17 cellular contexts compared by ENCODE assay signal in the genomic region with DNA sequence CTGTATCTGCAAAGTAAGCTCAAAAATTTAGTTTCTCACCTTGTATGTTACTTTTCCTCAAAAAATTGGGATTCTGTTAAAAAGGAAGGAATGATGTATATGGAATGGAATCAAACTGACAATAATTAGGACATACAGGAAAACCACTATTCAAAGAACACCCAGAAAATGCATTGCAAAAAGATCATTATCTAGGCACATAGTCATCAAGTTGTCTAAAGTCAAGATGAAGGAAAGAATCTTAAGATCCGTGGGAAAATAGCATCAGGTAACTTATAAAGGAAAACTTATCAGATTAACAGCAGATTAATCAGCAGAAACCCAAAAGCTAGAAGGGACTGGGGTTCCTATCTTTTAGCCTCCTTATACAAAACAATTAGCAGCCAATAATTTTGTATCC. TPM values are rescaled to one million over a fixed set of nuclear protein-coding genes. Genes with fewer than 3 reads are reported as not detected.
DNase-seq lines count a peak whose midpoint lies in the region; ATAC-seq and TF ChIP-seq lines count a peak whose summit lies in the region.
"Had no signal": no experiment of that assay in that cellular context is flagged by ENCODE, and none has a peak within 500 bp of the region (broad histone marks: within the 10 kb centered on the region; RNA-seq: fewer than 3 reads in every experiment).

No MANE protein-coding gene starts in this region.

- WGBS in endodermal cell (ENCODE audit: insufficient coverage in 1 of 2, insufficient read length in 1 of 2), 2 experiments, result 94 to 100% methylated on average over 1 of the region's 1 CpG
- 61% methylated on average over 1 of the region's 1 CpG for WGBS in smooth muscle cell (ENCODE audit: low lambda C conversion rate)
- WGBS in body of pancreas, 2 donors, result 70 to 77% methylated on average over 1 of the region's 1 CpG

- peaks cover 14% of the 10 kb centered on the region for H3K4me1 Mint-ChIP-seq in endodermal cell
- H3K4me1 Mint-ChIP-seq: CD14-positive monocyte had no signal

- peak; percentile 44 for DNase-seq in EH (ENCODE audit: low read depth)
- DNase-seq in Panc1 (ENCODE audit: low read depth, low spot score), result no peak
- DNase-seq in endodermal cell, result no peak
- no peak for DNase-seq in smooth muscle cell (lab: John Stamatoyannopoulos, UW; ENCODE audit: unreplicated experiment)
- no peak for DNase-seq in body of pancreas
- DNase-seq in C1 segment of cervical spinal cord (lab: John Stamatoyannopoulos, UW), result no peak
- DNase-seq in mucosa of gallbladder (ENCODE audit: low spot score), result no peak
- DNase-seq: DMS53, H7, NCI-H1417 treated with DMSO at 0.1 percent for 48 hours, NCI-H187, NCI-H446, NCI-H526, OCI-M1, Right ventricle myocardium superior had no signal

- no peaks in the 10 kb centered on the region for H3K27me3 Mint-ChIP-seq in endodermal cell (ENCODE audit: insufficient read depth)

- H3K27me3 ChIP-seq in Panc1 (ENCODE audit: control insufficient read depth, insufficient read depth, low read length), result no peaks in the 10 kb centered on the region
- no peaks in the 10 kb centered on the region for H3K27me3 ChIP-seq in endodermal cell (ENCODE audit: control insufficient read depth, insufficient read depth, low read length, poor library complexity, severe bottlenecking)
- H3K27me3 ChIP-seq in smooth muscle cell (ENCODE audit: low read depth), result no peaks in the 10 kb centered on the region
- no peaks in the 10 kb centered on the region for H3K27me3 ChIP-seq in body of pancreas

- H3K4me2 ChIP-seq in smooth muscle cell, result peak overlapping the region; percentile 10
- H3K4me2 ChIP-seq: KMS-11 had no signal

- H3K27ac ChIP-seq in Panc1 (ENCODE audit: low read length), result peak overlapping the region; percentile 68; the same call in 1 of the 2 replicates
- H3K27ac ChIP-seq in endodermal cell (ENCODE audit: low read depth, low read length), result no peak overlapping the region
- peak overlapping the region; percentile 63 for H3K27ac ChIP-seq in smooth muscle cell (ENCODE audit: low read depth)
- H3K27ac ChIP-seq in body of pancreas, result no peak overlapping the region
- H3K27ac ChIP-seq: KMS-11 had no signal

- intact Hi-C loops in Panc1 (cut with micrococcal nuclease; ENCODE audit: unreplicated experiment) (no loop called here), body of pancreas (cut with DNase I) (no loop called here)

- H3K4me3 Mint-ChIP-seq in endodermal cell, result no peak overlapping the region
- H3K4me3 Mint-ChIP-seq: CD14-positive monocyte had no signal

- TF ChIP-seq POLR2A in body of pancreas (IDR thresholded peaks at IDR 0.05), result no peak

- no peak for ATAC-seq in Panc1
- no peak for ATAC-seq in body of pancreas

- no peak overlapping the region for H3K9ac ChIP-seq in endodermal cell (ENCODE audit: extremely low read depth, low read length, poor library complexity, severe bottlenecking)
- H3K9ac ChIP-seq in smooth muscle cell (ENCODE audit: low read depth), result no peak overlapping the region
- H3K9ac ChIP-seq: KMS-11 had no signal

- peaks cover 7% of the 10 kb centered on the region for H3K4me1 ChIP-seq in Panc1 (ENCODE audit: control insufficient read depth, insufficient read depth, low read length)
- H3K4me1 ChIP-seq in endodermal cell (ENCODE audit: control insufficient read depth, insufficient read depth, low read length), result no peaks in the 10 kb centered on the region
- peaks cover 8% of the 10 kb centered on the region for H3K4me1 ChIP-seq in smooth muscle cell (ENCODE audit: low read depth)
- H3K4me1 ChIP-seq in body of pancreas, result peaks cover 9% of the 10 kb centered on the region

- POLR2A ChIA-PET in Panc1 (lab: Charles Lee), result interaction anchor here (0.6 to 0.7 kb wide), 2 partner anchors 53 to 116 kb away, joined by 4 read pairs; no protein-coding TSS in a partner anchor

- peaks cover 29% of the 10 kb centered on the region for H3K9me3 Mint-ChIP-seq in endodermal cell

- CTCF ChIA-PET in Panc1 (lab: Charles Lee), result no interaction called here

- in situ Hi-C loops in Panc1 (cut with HindIII; ENCODE audit: low pct_unique_long_range_greater_than_20kb, low sequenced_read_pairs), result no loop called here

- H3K36me3 Mint-ChIP-seq in endodermal cell (ENCODE audit: low read depth), result peaks cover 16% of the 10 kb centered on the region

- H3K9me3 ChIP-seq in Panc1 (ENCODE audit: control insufficient read depth, insufficient read depth, low read depth, low read length), result no peaks in the 10 kb centered on the region; the same call in 1 of the 2 replicates
- H3K9me3 ChIP-seq in endodermal cell (ENCODE audit: control insufficient read depth, low read length), result peaks cover 26% of the 10 kb centered on the region
- no peaks in the 10 kb centered on the region for H3K9me3 ChIP-seq in smooth muscle cell (replicated peaks; ENCODE audit: low read depth)
- H3K9me3 ChIP-seq in body of pancreas, result no peaks in the 10 kb centered on the region

- no peaks in the 10 kb centered on the region for H4K20me1 ChIP-seq in smooth muscle cell (ENCODE audit: low read depth)

- BruUV-seq in Panc1 (replicated peaks; lab: Mats Ljungman, UMichigan), result no TSS peak

- peak overlapping the region; percentile 45 for H3K27ac Mint-ChIP-seq in endodermal cell

- peaks cover 3% of the 10 kb centered on the region for H3K79me2 ChIP-seq in smooth muscle cell (ENCODE audit: low read depth)

- no peaks in the 10 kb centered on the region for H3K36me3 ChIP-seq in Panc1 (ENCODE audit: control insufficient read depth, insufficient read depth, low read length)
- no peaks in the 10 kb centered on the region for H3K36me3 ChIP-seq in endodermal cell (ENCODE audit: control insufficient read depth, insufficient read depth, low read length)
- H3K36me3 ChIP-seq in smooth muscle cell (ENCODE audit: low read depth), result no peaks in the 10 kb centered on the region
- H3K36me3 ChIP-seq in body of pancreas (replicated peaks in 1 of 2; ENCODE audit: insufficient read depth in 1 of 2, low read depth in 2 of 2), result no peaks in the 10 kb centered on the region

- H2AFZ ChIP-seq in smooth muscle cell (ENCODE audit: low read depth), result no peak overlapping the region

- TF ChIP-seq CTCF in Panc1 (IDR thresholded peaks at IDR 0.05), result no peak
- TF ChIP-seq CTCF in endodermal cell (conservative IDR thresholded peaks at IDR 0.05), result no peak
- TF ChIP-seq CTCF in smooth muscle cell (IDR thresholded peaks at IDR 0.05; ENCODE audit: borderline replicate concordance, insufficient read depth, poor library complexity, severe bottlenecking), result no peak
- TF ChIP-seq CTCF in body of pancreas (IDR thresholded peaks at IDR 0.05), result no peak

- H3F3A ChIP-seq in smooth muscle cell (ENCODE audit: low read depth), result no peaks in the 10 kb centered on the region

- H3K4me3 ChIP-seq in Panc1 (ENCODE audit: low read depth in 2 of 2, low read length in 2 of 2) (no peak overlapping the region), endodermal cell (ENCODE audit: low read length) (no peak overlapping the region), smooth muscle cell (no peak overlapping the region), body of pancreas (no peak overlapping the region)

RNA-seq across cellular contexts. Expression of gene PLK4, which starts 23.1 kb away (rescaled TPM):
- total RNA-seq in Panc1 (2021; ENCODE audit: unreplicated experiment) (21.4 TPM), endodermal cell (10 to 100 TPM; 28.7 to 31.3 TPM), smooth muscle cell (10.1 and 19.9 TPM in 2 replicates), body of pancreas (1 to 10 TPM in 1 of 2 donors, not detected in 1; 1.8 TPM), mucosa of gallbladder (2.3 TPM)
- polyA plus RNA-seq in Panc1 (2012; ENCODE audit: insufficient read length), result 7.8 TPM
- polyA plus RNA-seq in endodermal cell (2013, experiment 1 of 2), result 32.9 TPM
- polyA plus RNA-seq in endodermal cell (2013, experiment 2 of 2), result 38.8 TPM
- polyA plus RNA-seq in smooth muscle cell, result 6.9 and 7.1 TPM in 2 replicates

Comparison
In these comparisons a context has a peak if more than half of its experiments do, and no peak if none do; other contexts are left out.
1. H3K27ac ChIP-seq: peak in Panc1 (single experiment) and smooth muscle cell (single experiment); none in endodermal cell (single experiment) and body of pancreas (0 of 4).